In genomic region chr22:27581688-27582087, GRCh38 we compare ENCODE assay signal across 12 cellular contexts.
DNase-seq lines count a peak whose midpoint lies in the region; ATAC-seq, FAIRE-seq and TF ChIP-seq lines count a peak whose summit lies in the region.
"Had no signal": no experiment of that assay in that cellular context is flagged by ENCODE, and none has a peak within 500 bp of the region (broad histone marks: within the 10 kb centered on the region; RNA-seq: fewer than 3 reads in every experiment).

No MANE protein-coding gene starts in this region.

- FAIRE-seq in endometrium (lab: Jason Lieb, UNC) (peak; percentile 78), kidney (lab: Jason Lieb, UNC) (no peak)

- H3K9me3 ChIP-seq in kidney (ENCODE audit: control insufficient read depth in 1 of 2, low read length in 2 of 2) (no peaks in the 10 kb centered on the region), gastrocnemius medialis (no peaks in the 10 kb centered on the region), HAP-1 (no peaks in the 10 kb centered on the region)

- no peak for TF ChIP-seq POLR2A in gastrocnemius medialis (IDR thresholded peaks at IDR 0.05)

- H3K4me3 ChIP-seq in kidney (ENCODE audit: low read length in 2 of 2) (no peak overlapping the region), gastrocnemius medialis (no peak overlapping the region), HAP-1 (no peak overlapping the region)

- H3K27ac ChIP-seq in kidney (ENCODE audit: low read depth in 2 of 2, low read length in 2 of 2), result no peak overlapping the region
- peak overlapping the region in 2 of 4 donors; percentile 27 to 61 for H3K27ac ChIP-seq in gastrocnemius medialis

- in situ Hi-C loops in gastrocnemius medialis (cut with MboI; ENCODE audit: low sequenced_read_pairs in 4 of 4) (no loop called here), HAP-1 (cut with MboI; ENCODE audit: low sequenced_read_pairs) (no loop called here)

- H3K4me1 ChIP-seq in kidney (ENCODE audit: control insufficient read depth in 1 of 2, insufficient read depth in 1 of 2, low read depth in 1 of 2, low read length in 2 of 2), result peaks cover 2 to 3% of the 10 kb centered on the region in 2 donors
- peaks cover 0 to 4% of the 10 kb centered on the region in 2 donors for H3K4me1 ChIP-seq in gastrocnemius medialis
- H3K4me1 ChIP-seq in HAP-1, result no peaks in the 10 kb centered on the region

- intact Hi-C loops in kidney (cut with DNase I), result no loop called here
- intact Hi-C loops in gastrocnemius medialis (cut with DNase I; ENCODE audit: low total_unique reads), result no loop called here

- H3K36me3 ChIP-seq in kidney (ENCODE audit: control insufficient read depth in 1 of 2, insufficient read depth in 2 of 2, low read length in 2 of 2) (no peaks in the 10 kb centered on the region), gastrocnemius medialis (no peaks in the 10 kb centered on the region), HAP-1 (replicated peaks) (no peaks in the 10 kb centered on the region)

- H3K27me3 ChIP-seq in gastrocnemius medialis (no peaks in the 10 kb centered on the region), HAP-1 (ENCODE audit: low read depth) (peaks cover 8% of the 10 kb centered on the region; the same call in 1 of the 2 replicates)

- DNase-seq in Ammon's horn (ENCODE audit: low spot score), result peak; percentile 83
- peak; percentile 85 for DNase-seq in kidney
- peak; percentile 59 to 68 for DNase-seq in gastrocnemius medialis
- no peak for DNase-seq in HAP-1 (ENCODE audit: low spot score in 2 of 2)
- no peak for DNase-seq in COLO829 (ENCODE audit: low spot score)
- DNase-seq in amniotic stem cell (lab: John Stamatoyannopoulos, UW), result no peak
- DNase-seq: ACHN; activated CD4-positive, alpha-beta T cell treated with anti-CD3 and anti-CD28 coated beads, Interleukin-2, amount 10 ng/mL, durations not matched to agents 24 days and 14 days; cortex of kidney; NCI-H1436 had no signal

- H3K9ac ChIP-seq in kidney (ENCODE audit: low read length in 2 of 2), result no peak overlapping the region

- TF ChIP-seq CTCF in kidney (IDR thresholded peaks at IDR 0.05; ENCODE audit: borderline replicate concordance, extremely low read depth, insufficient read depth) (no peak), gastrocnemius medialis (IDR thresholded peaks at IDR 0.05 in 4 of 5, conservative IDR thresholded peaks at IDR 0.05 in 1 of 5) (no peak)

- peak; percentile 71 to 85 for ATAC-seq in gastrocnemius medialis
- ATAC-seq in HG03565 (IDR thresholded peaks at IDR 0.05; ENCODE audit: unreplicated experiment), result no peak

Comparison
In these comparisons a context has a peak if more than half of its experiments do, and no peak if none do; other contexts are left out.
1. DNase-seq: peak in Ammon's horn (single experiment), kidney (single experiment) and gastrocnemius medialis (2 of 2); none in HAP-1 (0 of 2), COLO829 (single experiment) and amniotic stem cell (single experiment).